ENCODE assay signal across 17 cellular contexts in the genomic region with DNA sequence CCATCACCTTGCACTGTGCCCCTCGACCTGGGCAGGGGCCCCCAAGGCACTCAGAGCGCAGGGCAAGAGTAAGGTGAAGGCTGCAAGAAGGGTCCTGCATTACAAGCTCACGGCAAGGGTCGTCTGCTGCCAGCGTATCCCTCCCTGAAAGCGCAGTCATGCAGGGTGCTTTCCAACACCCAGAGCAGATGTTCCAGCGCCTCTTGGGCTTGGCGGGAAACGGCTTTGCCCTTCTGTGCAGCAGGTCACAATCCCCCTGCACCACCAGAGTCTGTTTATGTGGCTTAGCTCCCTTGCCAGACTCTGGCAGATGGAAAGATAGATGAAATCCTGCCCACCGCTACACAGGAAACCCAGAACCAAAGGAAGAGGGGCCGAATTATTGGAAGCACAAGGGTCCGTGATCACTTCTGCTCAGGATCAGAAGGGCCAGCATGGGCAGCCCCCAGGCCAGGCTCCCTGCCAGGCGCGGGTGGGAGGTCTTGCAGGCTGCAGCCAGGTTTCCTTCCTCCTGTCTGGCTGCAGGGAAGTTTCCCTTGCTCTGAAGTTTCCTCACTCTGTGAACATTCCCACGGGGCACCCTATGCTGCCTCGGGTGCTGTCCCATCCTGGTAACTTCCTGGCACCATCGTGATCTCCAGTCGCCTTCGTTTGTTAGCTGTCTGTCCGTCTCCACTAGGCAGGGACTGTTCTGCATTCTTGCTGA.
DNase-seq lines count a peak whose midpoint lies in the region; ATAC-seq and TF ChIP-seq lines count a peak whose summit lies in the region.
"Had no signal": no experiment of that assay in that cellular context is flagged by ENCODE, and none has a peak within 500 bp of the region (broad histone marks: within the 10 kb centered on the region; RNA-seq: fewer than 3 reads in every experiment).

No MANE protein-coding gene starts in this region.

- H3K27me3 ChIP-seq in heart right ventricle (peaks cover 0 to 14% (median 8%) of the 10 kb centered on the region in 7 donors), aorta (ENCODE audit: control insufficient read depth in 1 of 2, insufficient read depth in 2 of 2, low read length in 1 of 2) (no peaks in the 10 kb centered on the region)
- H3K27me3 ChIP-seq: SJSA1 had no signal

- peaks cover 0 to 6% (median 0%) of the 10 kb centered on the region in 9 donors for H3K4me1 ChIP-seq in heart right ventricle
- no peaks in the 10 kb centered on the region for H3K4me1 ChIP-seq in aorta (ENCODE audit: control insufficient read depth in 1 of 2, insufficient read depth in 2 of 2, low read length in 2 of 2)
- H3K4me1 ChIP-seq in mucosa of descending colon (ENCODE audit: low read depth) = no peaks in the 10 kb centered on the region
- H3K4me1 ChIP-seq: Caco-2, SJSA1 had no signal

- ATAC-seq in Right ventricle myocardium superior (ENCODE audit: poor library complexity) (no peak), heart right ventricle (no peak), aorta (ENCODE audit: low FRiP score) (no peak), GM21367 (IDR thresholded peaks at IDR 0.05; ENCODE audit: unreplicated experiment) (no peak), mucosa of descending colon (no peak)
- no peak for ATAC-seq in stimulated activated effector memory CD8-positive, alpha-beta T cell treated with anti-CD3 and anti-CD28 coated beads, Interleukin-12 subunit alpha, Interleukin-12 subunit beta, amount 100 ng/mL, for 72 hours
- ATAC-seq: HCT116, K562 had no signal

- H3K27me3 Mint-ChIP-seq in glutamatergic neuron (ENCODE audit: unreplicated experiment) = peaks cover 10% of the 10 kb centered on the region

- peak overlapping the region; percentile 14 for H3K4me3 Mint-ChIP-seq in glutamatergic neuron (ENCODE audit: unreplicated experiment)
- no peak overlapping the region for H3K4me3 Mint-ChIP-seq in stimulated activated effector memory CD8-positive, alpha-beta T cell treated with anti-CD3 and anti-CD28 coated beads, Interleukin-12 subunit alpha, Interleukin-12 subunit beta, amount 100 ng/mL, for 72 hours

- H3K36me3 Mint-ChIP-seq in glutamatergic neuron (ENCODE audit: unreplicated experiment) = no peaks in the 10 kb centered on the region
- no peaks in the 10 kb centered on the region for H3K36me3 Mint-ChIP-seq in stimulated activated effector memory CD8-positive, alpha-beta T cell treated with anti-CD3 and anti-CD28 coated beads, Interleukin-12 subunit alpha, Interleukin-12 subunit beta, amount 100 ng/mL, for 72 hours

- DNase-seq in Right ventricle myocardium superior (peak; percentile 29), heart right ventricle (no peak), NCI-H524 treated with DMSO at 0.1 percent for 48 hours (lab: John Stamatoyannopoulos, UW) (peak; percentile 71), glutamatergic neuron (no peak), aorta (peak; percentile 16 to 57), mucosa of descending colon (no peak)
- no peak for DNase-seq in stimulated activated effector memory CD8-positive, alpha-beta T cell treated with anti-CD3 and anti-CD28 coated beads, Interleukin-12 subunit alpha, Interleukin-12 subunit beta, amount 100 ng/mL, for 72 hours (ENCODE audit: low spot score in 2 of 2)
- DNase-seq: DMS79 treated with DMSO at 0.1 percent for 48 hours, NCI-H1436 treated with DMSO at 0.1 percent for 48 hours, NCI-H2107, NCI-H774 had no signal

- no peaks in the 10 kb centered on the region for H3K36me3 ChIP-seq in heart right ventricle
- no peaks in the 10 kb centered on the region for H3K36me3 ChIP-seq in aorta (ENCODE audit: control insufficient read depth in 1 of 2, insufficient read depth in 2 of 2, low read length in 1 of 2)
- no peaks in the 10 kb centered on the region for H3K36me3 ChIP-seq in mucosa of descending colon (ENCODE audit: low read depth)
- H3K36me3 ChIP-seq: SJSA1 had no signal

- no peak overlapping the region for H3K27ac Mint-ChIP-seq in glutamatergic neuron (ENCODE audit: unreplicated experiment)
- H3K27ac Mint-ChIP-seq in stimulated activated effector memory CD8-positive, alpha-beta T cell treated with anti-CD3 and anti-CD28 coated beads, Interleukin-12 subunit alpha, Interleukin-12 subunit beta, amount 100 ng/mL, for 72 hours = no peak overlapping the region

- 56 to 58% methylated on average over 20 of the region's 20 CpGs for WGBS in heart right ventricle, 2 donors
- 68 to 73% methylated on average over 20 of the region's 20 CpGs for WGBS in aorta, 2 donors

- H3K4me1 Mint-ChIP-seq in glutamatergic neuron (ENCODE audit: low read depth, unreplicated experiment) = peaks cover 23% of the 10 kb centered on the region
- no peaks in the 10 kb centered on the region for H3K4me1 Mint-ChIP-seq in stimulated activated effector memory CD8-positive, alpha-beta T cell treated with anti-CD3 and anti-CD28 coated beads, Interleukin-12 subunit alpha, Interleukin-12 subunit beta, amount 100 ng/mL, for 72 hours

- H3K27ac ChIP-seq in heart right ventricle (no peak overlapping the region), aorta (ENCODE audit: low read depth in 1 of 2, low read length in 2 of 2) (no peak overlapping the region)
- H3K27ac ChIP-seq: C4-2B, SJSA1 had no signal

- no peak overlapping the region for H3K4me3 ChIP-seq in heart right ventricle
- H3K4me3 ChIP-seq in aorta (ENCODE audit: low read length in 2 of 2) = no peak overlapping the region
- H3K4me3 ChIP-seq in mucosa of descending colon = no peak overlapping the region
- H3K4me3 ChIP-seq: K562, SJSA1 had no signal

- TF ChIP-seq CTCF in heart right ventricle (IDR thresholded peaks at IDR 0.05) (no peak), glutamatergic neuron (IDR thresholded peaks at IDR 0.05; ENCODE audit: partially characterized antibody, unreplicated experiment) (no peak), mucosa of descending colon (IDR thresholded peaks at IDR 0.05) (no peak)

- H3K9me3 ChIP-seq in heart right ventricle (no peaks in the 10 kb centered on the region), aorta (ENCODE audit: control insufficient read depth, low read length) (no peaks in the 10 kb centered on the region), mucosa of descending colon (no peaks in the 10 kb centered on the region)
- H3K9me3 ChIP-seq: Caco-2 had no signal

- H3K9me3 Mint-ChIP-seq in glutamatergic neuron (ENCODE audit: unreplicated experiment) = peaks cover 8% of the 10 kb centered on the region
- no peaks in the 10 kb centered on the region for H3K9me3 Mint-ChIP-seq in stimulated activated effector memory CD8-positive, alpha-beta T cell treated with anti-CD3 and anti-CD28 coated beads, Interleukin-12 subunit alpha, Interleukin-12 subunit beta, amount 100 ng/mL, for 72 hours

- intact Hi-C loops in Right ventricle myocardium superior (cut with DNase I) = no loop called here
- intact Hi-C loops in heart right ventricle (cut with DNase I) = no loop called here
- intact Hi-C loops in aorta (cut with DNase I) = no loop called here
- intact Hi-C loops in mucosa of descending colon (cut with DNase I, micrococcal nuclease) = no loop called here

Comparison
In these comparisons a context has a peak if more than half of its experiments do, and no peak if none do; other contexts are left out.
1. DNase-seq: peak in Right ventricle myocardium superior (single experiment), NCI-H524 treated with DMSO at 0.1 percent for 48 hours (single experiment) and aorta (2 of 2); none in heart right ventricle (0 of 2), glutamatergic neuron (single experiment), stimulated activated effector memory CD8-positive, alpha-beta T cell treated with anti-CD3 and anti-CD28 coated beads, Interleukin-12 subunit alpha, Interleukin-12 subunit beta, amount 100 ng/mL, for 72 hours (0 of 2) and mucosa of descending colon (0 of 3).